8 cellular contexts compared by ENCODE assay signal in the genomic region with DNA sequence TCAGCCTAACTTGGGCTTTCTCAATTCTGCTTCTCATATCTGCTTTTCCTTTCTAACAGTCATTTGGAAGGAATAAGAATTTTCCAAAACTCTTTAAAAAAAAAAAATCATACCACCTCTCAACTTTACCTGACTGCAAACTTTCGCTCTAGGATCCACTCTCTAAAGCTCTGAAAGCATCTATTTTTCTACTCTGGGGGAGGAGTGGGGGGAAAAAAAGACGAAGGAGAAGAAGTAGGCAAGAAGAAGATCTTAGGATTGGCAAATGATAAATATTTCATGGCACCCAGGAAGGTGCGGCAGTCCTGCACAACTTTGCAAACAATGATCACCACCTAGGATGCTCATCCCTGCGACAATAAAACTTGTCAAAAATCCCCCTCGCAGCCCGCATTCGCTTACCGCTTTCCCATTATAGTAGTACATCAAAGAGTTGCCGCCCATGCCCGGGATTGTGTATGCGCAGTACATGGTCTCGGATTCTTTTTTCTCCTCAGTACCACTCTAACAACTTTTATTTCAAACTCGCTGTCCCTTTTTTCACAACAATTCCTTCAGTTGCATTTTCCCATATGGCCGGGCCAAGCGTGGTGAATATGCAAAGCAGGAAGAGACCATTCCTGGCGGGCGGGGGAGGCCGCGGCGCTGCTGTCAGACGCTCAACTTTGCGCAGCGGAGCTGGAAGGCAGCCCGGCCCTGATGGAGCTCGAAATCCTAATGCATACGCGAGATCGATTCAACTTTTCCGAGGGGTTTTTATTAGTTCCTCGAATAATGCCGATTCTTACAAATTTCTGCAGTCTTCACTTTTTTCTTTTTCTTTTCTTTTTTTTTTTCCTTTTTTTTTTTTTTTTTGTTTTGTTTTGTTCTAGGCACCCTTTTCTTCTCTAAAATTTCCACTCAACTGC.
DNase-seq lines count a peak whose midpoint lies in the region; ATAC-seq, FAIRE-seq and TF ChIP-seq lines count a peak whose summit lies in the region.

No MANE protein-coding gene starts in this region.

- DNase-seq in OCI-M1 (lab: John Stamatoyannopoulos, UW) (peak; percentile 92), brain microvascular endothelial cell (peak; percentile 91), sciatic nerve (ENCODE audit: low spot score) (peak; percentile 94), D721Med (ENCODE audit: insufficient read length, low spot score) (no peak)

- TF ChIP-seq CTCF in DOHH2 (IDR thresholded peaks at IDR 0.05; ENCODE audit: low read depth, low read length, poor library complexity, severe bottlenecking) (no peak), brain microvascular endothelial cell (IDR thresholded peaks at IDR 0.05; ENCODE audit: low read depth, low read length, missing control alignments) (no peak), D721Med (IDR thresholded peaks at IDR 0.05; ENCODE audit: insufficient read depth, missing control alignments) (no peak)

- intact Hi-C loops in sciatic nerve (cut with DNase I): loop anchor here (1.0 kb wide), 1 partner anchor 22 kb away; no protein-coding TSS in a partner anchor

- in situ Hi-C loops in brain microvascular endothelial cell (cut with HindIII; ENCODE audit: low pct_ligation_motif_present, low sequenced_read_pairs): no loop called here

- H3K27me3 ChIP-seq in DOHH2 (ENCODE audit: control insufficient read depth, low read length) (no peaks in the 10 kb centered on the region), brain microvascular endothelial cell (replicated peaks) (no peaks in the 10 kb centered on the region)

- no peak for FAIRE-seq in D721Med (lab: Jason Lieb, UNC)

- H3K4me1 ChIP-seq in DOHH2 (ENCODE audit: control insufficient read depth, low read length): peaks cover 85% of the 10 kb centered on the region

- H3K4me3 ChIP-seq in DOHH2 (ENCODE audit: low read length) (peak overlapping the region; percentile 89), brain microvascular endothelial cell (ENCODE audit: low read depth, low read length) (peak overlapping the region; percentile 67), iPS-18c (ENCODE audit: insufficient read depth, low read depth, low read length) (peak overlapping the region; percentile 38)

- H3K36me3 ChIP-seq in DOHH2 (ENCODE audit: control insufficient read depth, low read length) (peaks cover 18% of the 10 kb centered on the region), brain microvascular endothelial cell (replicated peaks) (no peaks in the 10 kb centered on the region)

- ATAC-seq in GM19468 (IDR thresholded peaks at IDR 0.05; ENCODE audit: extremely low read depth, unreplicated experiment) (peak; percentile 44), HG03571 (IDR thresholded peaks at IDR 0.05; ENCODE audit: unreplicated experiment) (peak; percentile 59), sciatic nerve (peak; percentile 93)

- peaks cover 97% of the 10 kb centered on the region for H3K79me2 ChIP-seq in DOHH2 (ENCODE audit: control insufficient read depth, low read length)

- H3F3A ChIP-seq in DOHH2 (ENCODE audit: control insufficient read depth, insufficient read depth): peaks cover 35% of the 10 kb centered on the region

- H3K27ac ChIP-seq in DOHH2 (ENCODE audit: low read depth, low read length) (peak overlapping the region; percentile 79), brain microvascular endothelial cell (peak overlapping the region; percentile 88)

- no peaks in the 10 kb centered on the region for H3K9me2 ChIP-seq in DOHH2 (replicated peaks; ENCODE audit: control insufficient read depth, low read length)

- H3K9me3 ChIP-seq in DOHH2 (ENCODE audit: control insufficient read depth, insufficient read depth, low read length) (no peaks in the 10 kb centered on the region), iPS-18c (ENCODE audit: control insufficient read depth, insufficient read depth, low read length) (no peaks in the 10 kb centered on the region)

- peaks cover 16% of the 10 kb centered on the region for H4K20me1 ChIP-seq in DOHH2 (ENCODE audit: control insufficient read depth, insufficient read depth, low read depth, low read length)

- peak overlapping the region; percentile 71 for H3K4me2 ChIP-seq in DOHH2 (ENCODE audit: low read length)

Comparison
In these comparisons a context has a peak if more than half of its experiments do, and no peak if none do; other contexts are left out.
1. H3K4me3 ChIP-seq: peak in every context shown above with its lines; median percentile 89 in DOHH2; 67 in brain microvascular endothelial cell; 38 in iPS-18c.